ENCODE assay signal across 1 cellular context in the genomic region with DNA sequence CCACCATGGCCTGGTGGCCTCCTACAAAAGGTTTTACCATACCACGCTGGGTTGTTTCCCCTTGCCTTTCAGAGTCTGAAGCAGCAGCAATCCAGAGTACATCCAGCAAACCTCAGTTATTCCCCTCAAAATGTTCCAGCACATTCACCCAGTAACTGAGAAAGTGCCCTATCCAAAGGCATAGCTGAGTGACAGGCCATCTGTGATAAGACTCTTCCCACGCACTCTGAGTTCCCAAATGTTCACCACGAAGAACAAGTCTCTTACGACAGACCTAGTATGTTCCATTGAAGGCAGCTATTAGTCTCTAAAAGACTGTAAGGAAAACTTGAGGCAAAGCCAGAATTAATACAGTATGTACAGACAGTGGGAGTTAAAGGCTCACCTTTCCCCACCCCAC.
TF ChIP-seq lines count a peak whose summit lies in the region.

No MANE protein-coding gene starts in this region.

TF ChIP-seq in WTC11, 78 proteins besides CTCF, POLR2A, EP300 and RAD21 (continued from another document):
- TF ChIP-seq, protein P1, sequence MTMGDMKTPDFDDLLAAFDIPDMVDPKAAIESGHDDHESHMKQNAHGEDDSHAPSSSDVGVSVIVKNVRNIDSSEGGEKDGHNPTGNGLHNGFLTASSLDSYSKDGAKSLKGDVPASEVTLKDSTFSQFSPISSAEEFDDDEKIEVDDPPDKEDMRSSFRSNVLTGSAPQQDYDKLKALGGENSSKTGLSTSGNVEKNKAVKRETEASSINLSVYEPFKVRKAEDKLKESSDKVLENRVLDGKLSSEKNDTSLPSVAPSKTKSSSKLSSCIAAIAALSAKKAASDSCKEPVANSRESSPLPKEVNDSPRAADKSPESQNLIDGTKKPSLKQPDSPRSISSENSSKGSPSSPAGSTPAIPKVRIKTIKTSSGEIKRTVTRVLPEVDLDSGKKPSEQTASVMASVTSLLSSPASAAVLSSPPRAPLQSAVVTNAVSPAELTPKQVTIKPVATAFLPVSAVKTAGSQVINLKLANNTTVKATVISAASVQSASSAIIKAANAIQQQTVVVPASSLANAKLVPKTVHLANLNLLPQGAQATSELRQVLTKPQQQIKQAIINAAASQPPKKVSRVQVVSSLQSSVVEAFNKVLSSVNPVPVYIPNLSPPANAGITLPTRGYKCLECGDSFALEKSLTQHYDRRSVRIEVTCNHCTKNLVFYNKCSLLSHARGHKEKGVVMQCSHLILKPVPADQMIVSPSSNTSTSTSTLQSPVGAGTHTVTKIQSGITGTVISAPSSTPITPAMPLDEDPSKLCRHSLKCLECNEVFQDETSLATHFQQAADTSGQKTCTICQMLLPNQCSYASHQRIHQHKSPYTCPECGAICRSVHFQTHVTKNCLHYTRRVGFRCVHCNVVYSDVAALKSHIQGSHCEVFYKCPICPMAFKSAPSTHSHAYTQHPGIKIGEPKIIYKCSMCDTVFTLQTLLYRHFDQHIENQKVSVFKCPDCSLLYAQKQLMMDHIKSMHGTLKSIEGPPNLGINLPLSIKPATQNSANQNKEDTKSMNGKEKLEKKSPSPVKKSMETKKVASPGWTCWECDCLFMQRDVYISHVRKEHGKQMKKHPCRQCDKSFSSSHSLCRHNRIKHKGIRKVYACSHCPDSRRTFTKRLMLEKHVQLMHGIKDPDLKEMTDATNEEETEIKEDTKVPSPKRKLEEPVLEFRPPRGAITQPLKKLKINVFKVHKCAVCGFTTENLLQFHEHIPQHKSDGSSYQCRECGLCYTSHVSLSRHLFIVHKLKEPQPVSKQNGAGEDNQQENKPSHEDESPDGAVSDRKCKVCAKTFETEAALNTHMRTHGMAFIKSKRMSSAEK (CRISPR knock-in tag; IDR thresholded peaks at IDR 0.05; ENCODE audit: borderline replicate concordance) = no peak
- TF ChIP-seq, protein P2, sequence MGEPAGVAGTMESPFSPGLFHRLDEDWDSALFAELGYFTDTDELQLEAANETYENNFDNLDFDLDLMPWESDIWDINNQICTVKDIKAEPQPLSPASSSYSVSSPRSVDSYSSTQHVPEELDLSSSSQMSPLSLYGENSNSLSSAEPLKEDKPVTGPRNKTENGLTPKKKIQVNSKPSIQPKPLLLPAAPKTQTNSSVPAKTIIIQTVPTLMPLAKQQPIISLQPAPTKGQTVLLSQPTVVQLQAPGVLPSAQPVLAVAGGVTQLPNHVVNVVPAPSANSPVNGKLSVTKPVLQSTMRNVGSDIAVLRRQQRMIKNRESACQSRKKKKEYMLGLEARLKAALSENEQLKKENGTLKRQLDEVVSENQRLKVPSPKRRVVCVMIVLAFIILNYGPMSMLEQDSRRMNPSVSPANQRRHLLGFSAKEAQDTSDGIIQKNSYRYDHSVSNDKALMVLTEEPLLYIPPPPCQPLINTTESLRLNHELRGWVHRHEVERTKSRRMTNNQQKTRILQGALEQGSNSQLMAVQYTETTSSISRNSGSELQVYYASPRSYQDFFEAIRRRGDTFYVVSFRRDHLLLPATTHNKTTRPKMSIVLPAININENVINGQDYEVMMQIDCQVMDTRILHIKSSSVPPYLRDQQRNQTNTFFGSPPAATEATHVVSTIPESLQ (CRISPR knock-in tag; IDR thresholded peaks at IDR 0.05) = no peak
- TF ChIP-seq MYBL2 (CRISPR knock-in tag; IDR thresholded peaks at IDR 0.05) (no peak), EMX1 (CRISPR knock-in tag; IDR thresholded peaks at IDR 0.05) (no peak), SP1 (CRISPR knock-in tag; conservative IDR thresholded peaks at IDR 0.05) (no peak), IRF2 (CRISPR knock-in tag; IDR thresholded peaks at IDR 0.05; ENCODE audit: borderline replicate concordance, low read depth) (no peak), ZBTB21 (CRISPR knock-in tag; IDR thresholded peaks at IDR 0.05; ENCODE audit: borderline replicate concordance) (no peak), TCF7 (CRISPR knock-in tag; IDR thresholded peaks at IDR 0.05; ENCODE audit: low read depth) (no peak)
TF ChIP-seq in WTC11: peak in this region for 0.
